Comparison of ENCODE assay signal across 22 cellular contexts in the genomic region with DNA sequence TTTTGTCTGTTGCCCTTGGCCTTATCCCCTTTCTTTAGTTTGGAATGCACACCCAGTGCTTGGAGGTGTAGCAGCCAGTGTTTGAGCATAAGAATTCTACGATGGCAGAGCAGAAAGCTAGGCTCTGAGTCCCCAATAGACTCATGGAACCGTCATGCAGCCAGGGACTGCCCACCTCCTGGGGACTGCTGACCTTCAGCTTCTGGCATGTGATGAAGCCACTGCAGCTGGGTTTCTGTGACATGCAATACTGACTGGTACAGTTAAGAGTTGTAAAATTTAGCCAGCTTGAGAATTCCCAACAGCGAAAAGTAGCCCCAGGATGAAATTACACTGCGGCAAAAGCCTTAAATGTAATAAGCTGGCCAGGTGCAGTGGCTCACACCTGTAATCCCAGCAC. TPM values are rescaled to one million over a fixed set of nuclear protein-coding genes. Genes with fewer than 3 reads are reported as not detected.
DNase-seq lines count a peak whose midpoint lies in the region; ATAC-seq and TF ChIP-seq lines count a peak whose summit lies in the region.
"Had no signal": no experiment of that assay in that cellular context is flagged by ENCODE, and none has a peak within 500 bp of the region (broad histone marks: within the 10 kb centered on the region; RNA-seq: fewer than 3 reads in every experiment).

No MANE protein-coding gene starts in this region.

- no peaks in the 10 kb centered on the region for H3K27me3 Mint-ChIP-seq in activated T-cell treated with anti-CD3 and anti-CD28 coated beads, Interleukin-2, amount 50 U/mL, for 72 hours (ENCODE audit: low read depth)
- H3K27me3 Mint-ChIP-seq: activated naive CD8-positive, alpha-beta T cell had no signal

- H3K27ac Mint-ChIP-seq in activated T-cell treated with anti-CD3 and anti-CD28 coated beads, Interleukin-2, amount 50 U/mL, for 72 hours: no peak overlapping the region
- H3K27ac Mint-ChIP-seq: activated naive CD8-positive, alpha-beta T cell; activated T-helper 1 cell treated with anti-CD3 and anti-CD28 coated beads, Interleukin-12 subunit alpha, Interleukin-12 subunit beta, Interleukin-2, Interleukin-4 antibody, amounts not matched to agents 30 ng/mL and 10 ng/mL and 1 ng/mL, durations not matched to agents 14 hours and 24 hours and 36 hours; brain; HFFc6 had no signal

- H3K36me3 ChIP-seq in psoas muscle (ENCODE audit: insufficient read depth in 1 of 2, low read depth in 1 of 2): no peaks in the 10 kb centered on the region
- H3K36me3 ChIP-seq: thyroid gland had no signal

- no peaks in the 10 kb centered on the region for H3K36me3 Mint-ChIP-seq in activated T-cell treated with anti-CD3 and anti-CD28 coated beads, Interleukin-2, amount 50 U/mL, for 72 hours (ENCODE audit: insufficient read depth in 2 of 2)
- H3K36me3 Mint-ChIP-seq: activated naive CD8-positive, alpha-beta T cell; brain had no signal

- H3K27ac ChIP-seq in psoas muscle: no peak overlapping the region
- H3K27ac ChIP-seq: thyroid gland had no signal

- DNase-seq in H4 (ENCODE audit: low spot score) (peak; percentile 3), RKO (ENCODE audit: low spot score) (peak; percentile 69), left cardiac atrium (peak; percentile 11), psoas muscle (no peak), T-helper 2 cell (no peak), cerebellar nuclear complex (lab: John Stamatoyannopoulos, UW) (no peak)
- DNase-seq in activated T-cell treated with anti-CD3 and anti-CD28 coated beads, Interleukin-2, amount 50 U/mL, for 72 hours: no peak
- DNase-seq: AML-193; DMS53; HFFc6; Kasumi-1; left colon; NCI-H1092; NCI-H187 treated with DMSO at 0.1 percent for 48 hours; NCI-H69; SHP77; stimulated activated naive CD4-positive, alpha-beta T cell; SW 1271; thyroid gland had no signal

- peaks cover 7% of the 10 kb centered on the region for H3K4me1 ChIP-seq in psoas muscle

- peaks cover 25% of the 10 kb centered on the region for H3K4me1 Mint-ChIP-seq in activated T-cell treated with anti-CD3 and anti-CD28 coated beads, Interleukin-2, amount 50 U/mL, for 72 hours (ENCODE audit: low read depth)

- TF ChIP-seq CTCF in psoas muscle (IDR thresholded peaks at IDR 0.05): no peak

- no peaks in the 10 kb centered on the region for H3K27me3 ChIP-seq in psoas muscle (ENCODE audit: insufficient read depth in 3 of 3, low read length in 2 of 3)
- H3K27me3 ChIP-seq: thyroid gland had no signal

- no peak overlapping the region for H3K4me3 ChIP-seq in psoas muscle
- H3K4me3 ChIP-seq: thyroid gland had no signal

- H3K9me3 ChIP-seq in psoas muscle: no peaks in the 10 kb centered on the region
- H3K9me3 ChIP-seq: thyroid gland had no signal

- no peaks in the 10 kb centered on the region for H3K9me3 Mint-ChIP-seq in activated T-cell treated with anti-CD3 and anti-CD28 coated beads, Interleukin-2, amount 50 U/mL, for 72 hours
- H3K9me3 Mint-ChIP-seq: activated T-helper 1 cell treated with anti-CD3 and anti-CD28 coated beads, Interleukin-12 subunit alpha, Interleukin-12 subunit beta, Interleukin-2, Interleukin-4 antibody, amounts not matched to agents 30 ng/mL and 10 ng/mL and 1 ng/mL, durations not matched to agents 14 hours and 24 hours and 36 hours; brain; HFFc6 had no signal

- intact Hi-C loops in left cardiac atrium (cut with DNase I) (no loop called here), psoas muscle (cut with DNase I) (loop anchor here in 1 of 2 donors (2.0 kb wide), 1 partner anchor 47 kb away; no protein-coding TSS in a partner anchor)

- ATAC-seq in left cardiac atrium (peak in 1 of 2 donors; percentile 50), psoas muscle (peak in 3 of 4 donors; percentile 41 to 55 (median 50))
- ATAC-seq in activated T-cell treated with anti-CD3 and anti-CD28 coated beads, Interleukin-2, amount 50 U/mL, for 72 hours (replicated peaks in 1 of 2): no peak
- ATAC-seq: left colon had no signal

- 24 to 43% (median 36%) methylated on average over 4 of the region's 4 CpGs for WGBS in psoas muscle, 3 donors

- no peak overlapping the region for H3K4me3 Mint-ChIP-seq in activated T-cell treated with anti-CD3 and anti-CD28 coated beads, Interleukin-2, amount 50 U/mL, for 72 hours
- H3K4me3 Mint-ChIP-seq: activated naive CD8-positive, alpha-beta T cell; activated T-helper 1 cell treated with anti-CD3 and anti-CD28 coated beads, Interleukin-12 subunit alpha, Interleukin-12 subunit beta, Interleukin-2, Interleukin-4 antibody, amounts not matched to agents 30 ng/mL and 10 ng/mL and 1 ng/mL, durations not matched to agents 14 hours and 24 hours and 36 hours; brain; HFFc6 had no signal

RNA-seq across cellular contexts. Expression of a gene that starts 9.0 kb away (rescaled TPM):
- total RNA-seq in H4 (2014; rRNA removed; shearing (Covaris generic)): 4.3 and 4.6 TPM in 2 replicates
- total RNA-seq in left cardiac atrium: 10 to 100 TPM; 13.4 to 13.5 TPM
- total RNA-seq in psoas muscle: 10 to 100 TPM; 21.8 to 53.5 (median 30.1) TPM
- 10 to 100 TPM; 12.4 to 28.1 (median 24.6) TPM for polyA plus RNA-seq in psoas muscle
- 10 to 100 TPM; 71.8 to 78.0 TPM for total RNA-seq in activated T-cell treated with anti-CD3 and anti-CD28 coated beads, Interleukin-2, amount 50 U/mL, for 72 hours

Comparison
In these comparisons a context has a peak if more than half of its experiments do, and no peak if none do; other contexts are left out.
1. DNase-seq: peak in H4 (single experiment), RKO (single experiment) and left cardiac atrium (single experiment); none in psoas muscle (0 of 2), activated T-cell treated with anti-CD3 and anti-CD28 coated beads, Interleukin-2, amount 50 U/mL, for 72 hours (0 of 2), T-helper 2 cell (0 of 5) and cerebellar nuclear complex (0 of 2).
2. ATAC-seq: peak in psoas muscle (3 of 4); none in activated T-cell treated with anti-CD3 and anti-CD28 coated beads, Interleukin-2, amount 50 U/mL, for 72 hours (0 of 2).